In genomic region chr15:90101130-90101968, GRCh38 we compare ENCODE assay signal across 8 cellular contexts. TPM values are rescaled to one million over a fixed set of nuclear protein-coding genes. Genes with fewer than 3 reads are reported as not detected.
DNase-seq lines count a peak whose midpoint lies in the region; ATAC-seq and TF ChIP-seq lines count a peak whose summit lies in the region.

No MANE protein-coding gene starts in this region.

- H3K27me3 ChIP-seq in neural progenitor cell: peaks cover 21% of the 10 kb centered on the region

- H3K9ac ChIP-seq in neural progenitor cell: peak overlapping the region; percentile 68

- intact Hi-C loops in activated T-helper 1 cell treated with anti-CD3 and anti-CD28 coated beads, Interleukin-12 subunit alpha, Interleukin-12 subunit beta, Interleukin-2, Interleukin-4 antibody, amounts not matched to agents 30 ng/mL and 10 ng/mL and 1 ng/mL, durations not matched to agents 14 hours and 24 hours and 36 hours (cut with micrococcal nuclease): loop anchor here (2.0 to 10.0 kb wide), 3 partner anchors 131 to 1753 kb away; partner anchors contain the start of genes CIB1, HDDC3 and SLCO3A1

- H3K36me3 Mint-ChIP-seq in activated T-helper 1 cell treated with anti-CD3 and anti-CD28 coated beads, Interleukin-12 subunit alpha, Interleukin-12 subunit beta, Interleukin-2, Interleukin-4 antibody, amounts not matched to agents 30 ng/mL and 10 ng/mL and 1 ng/mL, durations not matched to agents 14 hours and 24 hours and 36 hours (ENCODE audit: low read depth): peaks cover 11% of the 10 kb centered on the region
- H3K36me3 Mint-ChIP-seq in neural progenitor cell: peaks cover 5% of the 10 kb centered on the region

- no peak for DNase-seq in AG04449 (ENCODE audit: low read depth, low spot score)
- DNase-seq in NCI-H1105 treated with DMSO at 0.1 percent for 48 hours (lab: John Stamatoyannopoulos, UW): peak; percentile 32
- DNase-seq in activated T-helper 1 cell treated with anti-CD3 and anti-CD28 coated beads, Interleukin-12 subunit alpha, Interleukin-12 subunit beta, Interleukin-2, Interleukin-4 antibody, amounts not matched to agents 30 ng/mL and 10 ng/mL and 1 ng/mL, durations not matched to agents 14 hours and 24 hours and 36 hours (ENCODE audit: low spot score): no peak
- peak; percentile 36 for DNase-seq in germinal center (ENCODE audit: low spot score)
- DNase-seq in neural progenitor cell (ENCODE audit: low spot score): peak; percentile 96

- peaks cover 52% of the 10 kb centered on the region for H3K79me2 ChIP-seq in neural progenitor cell (ENCODE audit: low read depth)

- no peaks in the 10 kb centered on the region for H3K9me3 Mint-ChIP-seq in activated T-helper 1 cell treated with anti-CD3 and anti-CD28 coated beads, Interleukin-12 subunit alpha, Interleukin-12 subunit beta, Interleukin-2, Interleukin-4 antibody, amounts not matched to agents 30 ng/mL and 10 ng/mL and 1 ng/mL, durations not matched to agents 14 hours and 24 hours and 36 hours
- H3K9me3 Mint-ChIP-seq in neural progenitor cell: no peaks in the 10 kb centered on the region

- H2AFZ ChIP-seq in neural progenitor cell (replicated peaks): peak overlapping the region; percentile 95

- H3F3A ChIP-seq in neural progenitor cell (ENCODE audit: low read depth): peaks cover 10% of the 10 kb centered on the region

- peak overlapping the region; percentile 71 for H3K4me2 ChIP-seq in neural progenitor cell

- H4K20me1 ChIP-seq in neural progenitor cell (ENCODE audit: low read depth): peaks cover 43% of the 10 kb centered on the region

- H3K27ac Mint-ChIP-seq in activated T-helper 1 cell treated with anti-CD3 and anti-CD28 coated beads, Interleukin-12 subunit alpha, Interleukin-12 subunit beta, Interleukin-2, Interleukin-4 antibody, amounts not matched to agents 30 ng/mL and 10 ng/mL and 1 ng/mL, durations not matched to agents 14 hours and 24 hours and 36 hours: peak overlapping the region; percentile 94
- H3K27ac Mint-ChIP-seq in neural progenitor cell: peak overlapping the region; percentile 86

- peaks cover 4% of the 10 kb centered on the region for H3K27me3 Mint-ChIP-seq in activated T-helper 1 cell treated with anti-CD3 and anti-CD28 coated beads, Interleukin-12 subunit alpha, Interleukin-12 subunit beta, Interleukin-2, Interleukin-4 antibody, amounts not matched to agents 30 ng/mL and 10 ng/mL and 1 ng/mL, durations not matched to agents 14 hours and 24 hours and 36 hours (ENCODE audit: insufficient read depth)
- H3K27me3 Mint-ChIP-seq in neural progenitor cell (ENCODE audit: insufficient read depth, low read depth): peaks cover 28% of the 10 kb centered on the region

- H3K27ac ChIP-seq in neural progenitor cell: peak overlapping the region; percentile 67

- no peaks in the 10 kb centered on the region for H3K36me3 ChIP-seq in neural progenitor cell

- H3K4me1 Mint-ChIP-seq in activated T-helper 1 cell treated with anti-CD3 and anti-CD28 coated beads, Interleukin-12 subunit alpha, Interleukin-12 subunit beta, Interleukin-2, Interleukin-4 antibody, amounts not matched to agents 30 ng/mL and 10 ng/mL and 1 ng/mL, durations not matched to agents 14 hours and 24 hours and 36 hours (ENCODE audit: low read depth): peaks cover 60% of the 10 kb centered on the region
- peaks cover 43% of the 10 kb centered on the region for H3K4me1 Mint-ChIP-seq in neural progenitor cell

- H3K4me1 ChIP-seq in neural progenitor cell: peaks cover 11% of the 10 kb centered on the region

- TF ChIP-seq POLR2A in GM18526 (IDR thresholded peaks at IDR 0.05; ENCODE audit: extremely low read depth, insufficient read length): peak; percentile 30

- ATAC-seq in GM21717 (IDR thresholded peaks at IDR 0.05; ENCODE audit: unreplicated experiment) (no peak), GM19351 (IDR thresholded peaks at IDR 0.05; ENCODE audit: unreplicated experiment) (no peak)

- CTCF ChIA-PET in AG04449 (lab: Yijun Ruan, JAX): interaction anchor here (0.6 to 3.4 kb wide), 3 partner anchors 15 to 180 kb away, joined by 4 to 10 read pairs (median 5); no protein-coding TSS in a partner anchor

- no peak for TF ChIP-seq CTCF in AG04449 (IDR thresholded peaks at IDR 0.05; ENCODE audit: insufficient read depth, low read length, missing control alignments)
- no peak for TF ChIP-seq CTCF in neural progenitor cell (IDR thresholded peaks at IDR 0.05)

- POLR2A ChIA-PET in AG04449 (lab: Yijun Ruan, JAX): interaction anchor here (0.5 to 1.4 kb wide), 4 partner anchors 12 to 207 kb away, joined by 3 to 4 read pairs (median 3); partner anchors contain the start of gene AP3S2

- H3K4me3 ChIP-seq in AG04449 (ENCODE audit: low read depth, low read length): peak overlapping the region; percentile 75
- H3K4me3 ChIP-seq in neural progenitor cell: peak overlapping the region; percentile 84

- H3K4me3 Mint-ChIP-seq in activated T-helper 1 cell treated with anti-CD3 and anti-CD28 coated beads, Interleukin-12 subunit alpha, Interleukin-12 subunit beta, Interleukin-2, Interleukin-4 antibody, amounts not matched to agents 30 ng/mL and 10 ng/mL and 1 ng/mL, durations not matched to agents 14 hours and 24 hours and 36 hours: peak overlapping the region; percentile 89
- H3K4me3 Mint-ChIP-seq in neural progenitor cell: peak overlapping the region; percentile 90

- H3K9me3 ChIP-seq in neural progenitor cell (ENCODE audit: low read depth): no peaks in the 10 kb centered on the region

RNA-seq across cellular contexts. Expression of gene IDH2, which starts 0.9 kb away (rescaled TPM):
- total RNA-seq in activated T-helper 1 cell treated with anti-CD3 and anti-CD28 coated beads, Interleukin-12 subunit alpha, Interleukin-12 subunit beta, Interleukin-2, Interleukin-4 antibody, amounts not matched to agents 30 ng/mL and 10 ng/mL and 1 ng/mL, durations not matched to agents 14 hours and 24 hours and 36 hours: 94.1 and 96.3 TPM in 2 replicates
- total RNA-seq in neural progenitor cell (ENCODE audit: low replicate concordance): 93.1 and 134 TPM in 2 replicates

Comparison
In these comparisons a context has a peak if more than half of its experiments do, and no peak if none do; other contexts are left out.
1. DNase-seq: peak in NCI-H1105 treated with DMSO at 0.1 percent for 48 hours (single experiment), germinal center (single experiment) and neural progenitor cell (single experiment); none in AG04449 (single experiment) and activated T-helper 1 cell treated with anti-CD3 and anti-CD28 coated beads, Interleukin-12 subunit alpha, Interleukin-12 subunit beta, Interleukin-2, Interleukin-4 antibody, amounts not matched to agents 30 ng/mL and 10 ng/mL and 1 ng/mL, durations not matched to agents 14 hours and 24 hours and 36 hours (single experiment).